In the genomic region with DNA sequence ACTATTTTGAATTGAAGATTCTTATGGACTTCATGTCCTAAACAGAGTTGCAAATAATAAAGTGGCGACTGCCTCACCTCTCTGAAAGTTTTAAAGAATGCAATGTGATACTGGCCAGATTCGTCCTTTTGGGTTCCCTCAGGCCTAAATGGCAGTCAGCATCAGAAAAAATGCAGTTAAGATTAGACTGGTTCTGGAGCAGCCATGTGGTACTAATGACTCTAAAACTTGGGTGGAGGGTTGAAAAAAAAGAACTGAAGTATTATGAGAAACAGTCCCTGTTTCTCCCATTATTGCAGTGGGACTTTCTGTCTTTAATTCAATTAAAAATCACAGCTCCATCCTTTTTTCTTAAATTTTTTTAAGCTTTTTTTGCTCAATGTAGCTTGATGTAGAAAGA, we compare ENCODE assay signal across 22 cellular contexts. TPM values are rescaled to one million over a fixed set of nuclear protein-coding genes. Genes with fewer than 3 reads are reported as not detected.
A peak's percentile ranks its signal among the peaks of the same experiment; 100 is the strongest.
DNase-seq lines count a peak whose midpoint lies in the region; ATAC-seq and TF ChIP-seq lines count a peak whose summit lies in the region.
"Had no signal": no experiment of that assay in that cellular context is flagged by ENCODE, and none has a peak within 500 bp of the region (broad histone marks: within the 10 kb centered on the region; RNA-seq: fewer than 3 reads in every experiment).

No MANE protein-coding gene starts in this region.

- H3K36me3 Mint-ChIP-seq in GM23338 (ENCODE audit: low read depth) (peaks cover 3% of the 10 kb centered on the region; the same call in 2 of the 3 replicates), neural progenitor cell (no peaks in the 10 kb centered on the region)
- H3K36me3 Mint-ChIP-seq in dendritic cell treated with granulocyte-macrophage colony-stimulating factor and Interleukin-4, amounts not matched to agents 40 ng/mL and 50 ng/mL, for 4 days (ENCODE audit: low read depth) = peaks cover 39% of the 10 kb centered on the region
- no peaks in the 10 kb centered on the region for H3K36me3 Mint-ChIP-seq in activated naive CD8-positive, alpha-beta T cell treated with anti-CD3 and anti-CD28 coated beads, Interleukin-2, amount 50 U/mL, for 24 hours (ENCODE audit: low read depth)
- peaks cover 0 to 4% of the 10 kb centered on the region in 2 donors for H3K36me3 Mint-ChIP-seq in activated T-cell treated with anti-CD3 and anti-CD28 coated beads, Interleukin-2, amount 50 U/mL, for 72 hours (ENCODE audit: insufficient read depth in 2 of 2)

- H3K4me1 ChIP-seq in GM23338 (ENCODE audit: insufficient read depth) (peaks cover 51% of the 10 kb centered on the region), neural progenitor cell (peaks cover 14% of the 10 kb centered on the region)

- peaks cover 65% of the 10 kb centered on the region for H3K4me1 Mint-ChIP-seq in GM23338
- H3K4me1 Mint-ChIP-seq in dendritic cell treated with granulocyte-macrophage colony-stimulating factor and Interleukin-4, amounts not matched to agents 40 ng/mL and 50 ng/mL, for 4 days (ENCODE audit: low read depth) = peaks cover 89% of the 10 kb centered on the region
- peaks cover 39% of the 10 kb centered on the region for H3K4me1 Mint-ChIP-seq in neural progenitor cell
- peaks cover 43% of the 10 kb centered on the region for H3K4me1 Mint-ChIP-seq in activated naive CD8-positive, alpha-beta T cell treated with anti-CD3 and anti-CD28 coated beads, Interleukin-2, amount 50 U/mL, for 24 hours
- H3K4me1 Mint-ChIP-seq in activated T-cell treated with anti-CD3 and anti-CD28 coated beads, Interleukin-2, amount 50 U/mL, for 72 hours (ENCODE audit: low read depth) = peaks cover 54% of the 10 kb centered on the region

- H3K9me3 ChIP-seq in SK-N-MC (ENCODE audit: low read depth, low read length) (no peaks in the 10 kb centered on the region), neural progenitor cell (ENCODE audit: low read depth) (no peaks in the 10 kb centered on the region)
- H3K9me3 ChIP-seq: BLaER1, MG63 had no signal

- H3K9me3 Mint-ChIP-seq in GM23338 = no peaks in the 10 kb centered on the region
- no peaks in the 10 kb centered on the region for H3K9me3 Mint-ChIP-seq in dendritic cell treated with granulocyte-macrophage colony-stimulating factor and Interleukin-4, amounts not matched to agents 40 ng/mL and 50 ng/mL, for 4 days
- peaks cover 2% of the 10 kb centered on the region for H3K9me3 Mint-ChIP-seq in neural progenitor cell
- no peaks in the 10 kb centered on the region for H3K9me3 Mint-ChIP-seq in activated naive CD8-positive, alpha-beta T cell treated with anti-CD3 and anti-CD28 coated beads, Interleukin-2, amount 50 U/mL, for 24 hours
- no peaks in the 10 kb centered on the region for H3K9me3 Mint-ChIP-seq in activated T-cell treated with anti-CD3 and anti-CD28 coated beads, Interleukin-2, amount 50 U/mL, for 72 hours
- H3K9me3 Mint-ChIP-seq: CD4-positive, alpha-beta T cell had no signal

- ATAC-seq in GM23338 = no peak
- ATAC-seq in activated naive CD8-positive, alpha-beta T cell treated with anti-CD3 and anti-CD28 coated beads, Interleukin-2, amount 50 U/mL, for 24 hours = no peak
- no peak for ATAC-seq in activated T-cell treated with anti-CD3 and anti-CD28 coated beads, Interleukin-2, amount 50 U/mL, for 72 hours (replicated peaks in 1 of 2)
- ATAC-seq in HG02623 (IDR thresholded peaks at IDR 0.05; ENCODE audit: unreplicated experiment) = no peak
- ATAC-seq: K562 had no signal

- H3K9ac ChIP-seq in SK-N-MC (ENCODE audit: insufficient read length) (peak overlapping the region; percentile 53), neural progenitor cell (no peak overlapping the region)
- H3K9ac ChIP-seq: BLaER1 had no signal

- H3F3A ChIP-seq in GM23338 (replicated peaks; ENCODE audit: low read depth) = no peaks in the 10 kb centered on the region
- H3F3A ChIP-seq in neural progenitor cell (ENCODE audit: low read depth) = no peaks in the 10 kb centered on the region

- H2AFZ ChIP-seq in GM23338 (no peak overlapping the region), neural progenitor cell (replicated peaks) (no peak overlapping the region)

- H3K27ac Mint-ChIP-seq in GM23338 (peak overlapping the region; percentile 12; the same call in 1 of the 2 replicates), neural progenitor cell (no peak overlapping the region)
- H3K27ac Mint-ChIP-seq in dendritic cell treated with granulocyte-macrophage colony-stimulating factor and Interleukin-4, amounts not matched to agents 40 ng/mL and 50 ng/mL, for 4 days = peak overlapping the region; percentile 93
- H3K27ac Mint-ChIP-seq in activated naive CD8-positive, alpha-beta T cell treated with anti-CD3 and anti-CD28 coated beads, Interleukin-2, amount 50 U/mL, for 24 hours = no peak overlapping the region
- no peak overlapping the region for H3K27ac Mint-ChIP-seq in activated T-cell treated with anti-CD3 and anti-CD28 coated beads, Interleukin-2, amount 50 U/mL, for 72 hours
- H3K27ac Mint-ChIP-seq: CD4-positive, alpha-beta T cell had no signal

- H3K4me3 ChIP-seq in GM23338 (no peak overlapping the region), SK-N-MC (peak overlapping the region; percentile 27; the same call in 1 of the 2 replicates), neural progenitor cell (no peak overlapping the region)
- H3K4me3 ChIP-seq: BLaER1, K562, MG63 had no signal

- intact Hi-C loops in dendritic cell treated with granulocyte-macrophage colony-stimulating factor and Interleukin-4, amounts not matched to agents 40 ng/mL and 50 ng/mL, for 4 days (cut with micrococcal nuclease) = loop anchor here (5.0 kb wide), 1 partner anchor 34 kb away; no protein-coding TSS in a partner anchor

- peaks cover 9% of the 10 kb centered on the region for H3K27me3 Mint-ChIP-seq in GM23338 (ENCODE audit: insufficient read depth, low read depth, poor library complexity)
- no peaks in the 10 kb centered on the region for H3K27me3 Mint-ChIP-seq in dendritic cell treated with granulocyte-macrophage colony-stimulating factor and Interleukin-4, amounts not matched to agents 40 ng/mL and 50 ng/mL, for 4 days
- peaks cover 2% of the 10 kb centered on the region for H3K27me3 Mint-ChIP-seq in neural progenitor cell (ENCODE audit: insufficient read depth, low read depth)
- no peaks in the 10 kb centered on the region for H3K27me3 Mint-ChIP-seq in activated naive CD8-positive, alpha-beta T cell treated with anti-CD3 and anti-CD28 coated beads, Interleukin-2, amount 50 U/mL, for 24 hours
- no peaks in the 10 kb centered on the region for H3K27me3 Mint-ChIP-seq in activated T-cell treated with anti-CD3 and anti-CD28 coated beads, Interleukin-2, amount 50 U/mL, for 72 hours (ENCODE audit: low read depth)
- H3K27me3 Mint-ChIP-seq: CD4-positive, alpha-beta T cell had no signal

- no peak for TF ChIP-seq CTCF in GM23338 (conservative IDR thresholded peaks at IDR 0.05; ENCODE audit: low read depth in 2 of 2)
- TF ChIP-seq CTCF in neural progenitor cell (IDR thresholded peaks at IDR 0.05) = no peak

- H3K9me2 ChIP-seq in GM23338 (ENCODE audit: insufficient read depth) = no peaks in the 10 kb centered on the region

- no peaks in the 10 kb centered on the region for H3K36me3 ChIP-seq in GM23338 (ENCODE audit: insufficient read depth)
- H3K36me3 ChIP-seq in SK-N-MC (ENCODE audit: insufficient read depth, low read length) = no peaks in the 10 kb centered on the region
- H3K36me3 ChIP-seq in neural progenitor cell = no peaks in the 10 kb centered on the region
- H3K36me3 ChIP-seq: MG63 had no signal

- H3K27me3 ChIP-seq in GM23338 (ENCODE audit: insufficient read depth) (no peaks in the 10 kb centered on the region), neural progenitor cell (no peaks in the 10 kb centered on the region)
- H3K27me3 ChIP-seq: BLaER1, MG63 had no signal

- H3K27ac ChIP-seq in GM23338 (ENCODE audit: low read depth) = peak overlapping the region; percentile 52; the same call in 1 of the 2 replicates
- H3K27ac ChIP-seq in SK-N-MC = peak overlapping the region; percentile 95
- no peak overlapping the region for H3K27ac ChIP-seq in neural progenitor cell
- H3K27ac ChIP-seq: BLaER1, RWPE1 had no signal

- H3K79me2 ChIP-seq in GM23338 (replicated peaks; ENCODE audit: insufficient read depth) (peaks cover 98% of the 10 kb centered on the region), neural progenitor cell (ENCODE audit: low read depth) (peaks cover 84% of the 10 kb centered on the region)

- peak overlapping the region; percentile 55; the same call in 1 of the 2 replicates for H3K4me2 ChIP-seq in GM23338
- H3K4me2 ChIP-seq in neural progenitor cell = peak overlapping the region; percentile 4
- H3K4me2 ChIP-seq: BLaER1 had no signal

- H3K4me3 Mint-ChIP-seq in GM23338 (no peak overlapping the region), neural progenitor cell (no peak overlapping the region)
- no peak overlapping the region for H3K4me3 Mint-ChIP-seq in dendritic cell treated with granulocyte-macrophage colony-stimulating factor and Interleukin-4, amounts not matched to agents 40 ng/mL and 50 ng/mL, for 4 days
- H3K4me3 Mint-ChIP-seq in activated naive CD8-positive, alpha-beta T cell treated with anti-CD3 and anti-CD28 coated beads, Interleukin-2, amount 50 U/mL, for 24 hours = no peak overlapping the region
- no peak overlapping the region for H3K4me3 Mint-ChIP-seq in activated T-cell treated with anti-CD3 and anti-CD28 coated beads, Interleukin-2, amount 50 U/mL, for 72 hours
- H3K4me3 Mint-ChIP-seq: CD4-positive, alpha-beta T cell had no signal

- DNase-seq in GM23338 (ENCODE audit: low spot score) (no peak), SK-N-MC (ENCODE audit: low read depth, low spot score) (no peak), neural progenitor cell (ENCODE audit: low spot score) (no peak), GF-D8 (lab: John Stamatoyannopoulos, UW) (no peak)
- no peak for DNase-seq in activated naive CD8-positive, alpha-beta T cell treated with anti-CD3 and anti-CD28 coated beads, Interleukin-2, amount 50 U/mL, for 24 hours
- DNase-seq in activated T-cell treated with anti-CD3 and anti-CD28 coated beads, Interleukin-2, amount 50 U/mL, for 72 hours = no peak
- DNase-seq: ACHN; CD4-positive, alpha-beta T cell; COR-L47; DND-41; MG63; NCI-H1417 treated with DMSO at 0.1 percent for 48 hours; NCI-H187; NCI-H510A treated with DMSO at 0.1 percent for 48 hours; NCI-H748 treated with DMSO at 0.1 percent for 48 hours; NK-92 treated with Interleukin-12 subunit alpha and Interleukin-12 subunit beta, amount 100 ng/mL, for 24 hours; SHP77 treated with DMSO at 0.1 percent for 48 hours had no signal

- peaks cover 5% of the 10 kb centered on the region for H4K20me1 ChIP-seq in GM23338 (replicated peaks; ENCODE audit: insufficient read depth)
- H4K20me1 ChIP-seq in neural progenitor cell (ENCODE audit: low read depth) = peaks cover 12% of the 10 kb centered on the region

RNA-seq across cellular contexts. Expression of gene WDFY2, which starts 37.3 kb away (rescaled TPM):
- total RNA-seq in GM23338 (2014; rRNA removed; shearing (Covaris generic)) = 24.0 and 31.3 TPM in 2 replicates
- 11.4 and 12.2 TPM in 2 replicates for polyA plus RNA-seq in GM23338 (2016; fragmentation: Nextera tagmentation; extraction: Ambion mirVana)
- 18.3 and 18.4 TPM in 2 replicates for total RNA-seq in neural progenitor cell (ENCODE audit: low replicate concordance)
- total RNA-seq in activated T-cell treated with anti-CD3 and anti-CD28 coated beads, Interleukin-2, amount 50 U/mL, for 72 hours = 10 to 100 TPM; 12.6 to 13.5 TPM

Comparison
In these comparisons a context has a peak if more than half of its experiments do, and no peak if none do; other contexts are left out.
1. H3K27ac Mint-ChIP-seq: peak in GM23338 (single experiment) and dendritic cell treated with granulocyte-macrophage colony-stimulating factor and Interleukin-4, amounts not matched to agents 40 ng/mL and 50 ng/mL, for 4 days (single experiment); none in neural progenitor cell (single experiment), activated naive CD8-positive, alpha-beta T cell treated with anti-CD3 and anti-CD28 coated beads, Interleukin-2, amount 50 U/mL, for 24 hours (single experiment) and activated T-cell treated with anti-CD3 and anti-CD28 coated beads, Interleukin-2, amount 50 U/mL, for 72 hours (single experiment).